In the genomic region with DNA sequence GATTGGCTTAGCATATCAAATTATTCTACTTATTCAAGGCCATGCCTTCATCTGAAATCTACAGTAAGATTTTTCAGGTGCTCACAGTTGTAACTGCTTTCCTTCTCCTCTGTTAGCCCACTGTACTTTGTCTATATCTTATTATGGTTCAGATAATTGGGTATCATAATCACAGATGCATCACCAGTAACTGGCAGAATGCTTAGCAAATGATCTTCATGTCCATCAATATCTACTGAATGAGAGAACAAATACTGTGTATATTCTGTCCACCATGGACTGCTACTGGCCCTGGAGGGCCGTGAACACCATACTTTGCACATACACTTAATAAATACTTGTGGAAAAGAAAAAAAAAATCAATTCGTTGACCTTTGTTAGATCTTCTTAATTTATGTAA, we compare ENCODE assay signal across 15 cellular contexts.
A peak's percentile ranks its signal among the peaks of the same experiment; 100 is the strongest.
DNase-seq lines count a peak whose midpoint lies in the region; FAIRE-seq and TF ChIP-seq lines count a peak whose summit lies in the region.
"Had no signal": no experiment of that assay in that cellular context is flagged by ENCODE, and none has a peak within 500 bp of the region (broad histone marks: within the 10 kb centered on the region; RNA-seq: fewer than 3 reads in every experiment).

No MANE protein-coding gene starts in this region.

- 86% methylated on average over 2 of the region's 2 CpGs for WGBS in hepatocyte (ENCODE audit: low lambda C conversion rate, missing lambda C conversion rate)
- 86% methylated on average over 2 of the region's 2 CpGs for WGBS in smooth muscle cell (ENCODE audit: low lambda C conversion rate)

- no peaks in the 10 kb centered on the region for H4K20me1 ChIP-seq in hepatocyte (ENCODE audit: insufficient read depth, poor library complexity, severe bottlenecking)
- no peaks in the 10 kb centered on the region for H4K20me1 ChIP-seq in smooth muscle cell (ENCODE audit: low read depth)

- H3K9me3 ChIP-seq in SJSA1 (replicated peaks) (no peaks in the 10 kb centered on the region), hepatocyte (ENCODE audit: low read depth) (no peaks in the 10 kb centered on the region), smooth muscle cell (replicated peaks; ENCODE audit: low read depth) (no peaks in the 10 kb centered on the region)
- H3K9me3 ChIP-seq: BE2C, breast epithelium had no signal

- H3K79me2 ChIP-seq in hepatocyte (no peaks in the 10 kb centered on the region), smooth muscle cell (ENCODE audit: low read depth) (no peaks in the 10 kb centered on the region)

- H3K27me3 ChIP-seq in SJSA1 (replicated peaks) = no peaks in the 10 kb centered on the region
- no peaks in the 10 kb centered on the region for H3K27me3 ChIP-seq in hepatocyte
- H3K27me3 ChIP-seq in smooth muscle cell (ENCODE audit: low read depth) = no peaks in the 10 kb centered on the region
- H3K27me3 ChIP-seq: BE2C, breast epithelium had no signal

- H2AFZ ChIP-seq in hepatocyte (no peak overlapping the region), smooth muscle cell (ENCODE audit: low read depth) (no peak overlapping the region)

- H3K4me3 ChIP-seq in SJSA1 (no peak overlapping the region), hepatocyte (no peak overlapping the region), smooth muscle cell (no peak overlapping the region)
- H3K4me3 ChIP-seq: breast epithelium had no signal

- peak overlapping the region; percentile 94 for H3K9ac ChIP-seq in smooth muscle cell (ENCODE audit: low read depth)

- H3K36me3 ChIP-seq in SJSA1 = no peaks in the 10 kb centered on the region
- H3K36me3 ChIP-seq in hepatocyte (replicated peaks; ENCODE audit: insufficient read depth, low read depth) = no peaks in the 10 kb centered on the region
- H3K36me3 ChIP-seq in smooth muscle cell (ENCODE audit: low read depth) = no peaks in the 10 kb centered on the region
- H3K36me3 ChIP-seq: BE2C, breast epithelium had no signal

- H3K9me2 ChIP-seq in hepatocyte (replicated peaks; ENCODE audit: insufficient read depth) = no peaks in the 10 kb centered on the region

- H3F3A ChIP-seq in smooth muscle cell (ENCODE audit: low read depth) = peaks cover 3% of the 10 kb centered on the region

- no peak for DNase-seq in GM18507 (ENCODE audit: extremely low spot score, insufficient read length, low read depth)
- DNase-seq in SJSA1 (ENCODE audit: low read depth in 1 of 2, low spot score in 2 of 2) = no peak
- DNase-seq in hepatocyte (ENCODE audit: low spot score) = no peak
- no peak for DNase-seq in smooth muscle cell (lab: John Stamatoyannopoulos, UW; ENCODE audit: unreplicated experiment)
- DNase-seq in NCI-H2227 treated with DMSO at 0.1 percent for 48 hours (lab: John Stamatoyannopoulos, UW) = no peak
- no peak for DNase-seq in caudate nucleus (lab: John Stamatoyannopoulos, UW)
- DNase-seq in GF-D8 (lab: John Stamatoyannopoulos, UW) = no peak
- DNase-seq in HPDE6-E6E7 (ENCODE audit: extremely low spot score) = no peak
- DNase-seq: activated naive CD4-positive, alpha-beta T cell treated with Interleukin-2 at 50 U/mL for 16 hours; BE2C; DMS153; KG1; natural killer cell; NCI-H345 had no signal

- H3K27ac ChIP-seq in SJSA1 (peak overlapping the region; percentile 99), hepatocyte (peak overlapping the region; percentile 81), smooth muscle cell (ENCODE audit: low read depth) (peak overlapping the region; percentile 99), caudate nucleus (ENCODE audit: low read depth, low read length) (no peak overlapping the region)

- H3K4me1 ChIP-seq in SJSA1 (replicated peaks) (peaks cover 26% of the 10 kb centered on the region), hepatocyte (ENCODE audit: insufficient read depth) (peaks cover 14% of the 10 kb centered on the region), smooth muscle cell (ENCODE audit: low read depth) (peaks cover 24% of the 10 kb centered on the region)
- H3K4me1 ChIP-seq: BE2C had no signal

- H3K4me2 ChIP-seq in hepatocyte = no peak overlapping the region
- H3K4me2 ChIP-seq in smooth muscle cell = peak overlapping the region; percentile 82

- peak; percentile 45 for FAIRE-seq in GM18507 (lab: Jason Lieb, UNC)

- TF ChIP-seq CTCF in hepatocyte (IDR thresholded peaks at IDR 0.05; ENCODE audit: poor library complexity) (no peak), smooth muscle cell (IDR thresholded peaks at IDR 0.05; ENCODE audit: borderline replicate concordance, insufficient read depth, poor library complexity, severe bottlenecking) (no peak)
